Comparison of ENCODE assay signal across 8 cellular contexts in genomic region chrX:153687121-153688039, GRCh38. TPM values are rescaled to one million over a fixed set of nuclear protein-coding genes. Genes with fewer than 3 reads are reported as not detected.
DNase-seq lines count a peak whose midpoint lies in the region; ATAC-seq and TF ChIP-seq lines count a peak whose summit lies in the region.

Gene SLC6A8 (plus strand): TSS chrX:153687926. CDS start chrX:153688575, 649 bp downstream.

- DNase-seq in Daoy (ENCODE audit: low read depth) (peak; percentile 72), LNCaP clone FGC (ENCODE audit: low read depth) (no peak), T-helper 1 cell (peak; percentile 19 to 28 (median 23)), kidney tubule cell (ENCODE audit: low spot score) (peak; percentile 72), foreskin melanocyte (no peak)
- DNase-seq in central memory CD8-positive, alpha-beta T cell (ENCODE audit: low spot score in 2 of 2), result no peak
- peak; percentile 19 for DNase-seq in stimulated activated CD4-positive, alpha-beta T cell treated with anti-CD3 and anti-CD28 coated beads, Interleukin-2, amount 100 ng/mL, for 4 hours (ENCODE audit: low read depth)

- H3K27ac Mint-ChIP-seq in central memory CD8-positive, alpha-beta T cell (ENCODE audit: low read depth), result no peak within 1 kb of the TSS

- H3K4me3 Mint-ChIP-seq in central memory CD8-positive, alpha-beta T cell, result peak within 1 kb of the TSS; percentile 72

- no peaks in the 10 kb centered on the region for H3K4me1 Mint-ChIP-seq in central memory CD8-positive, alpha-beta T cell

- H3K36me3 Mint-ChIP-seq in central memory CD8-positive, alpha-beta T cell (ENCODE audit: insufficient read depth), result peaks cover 4% of the 10 kb centered on the region

- H3K4me3 ChIP-seq in LNCaP clone FGC (ENCODE audit: low read depth, low read length), result peak within 1 kb of the TSS; percentile 46

- no peaks in the 10 kb centered on the region for H3K9me3 Mint-ChIP-seq in central memory CD8-positive, alpha-beta T cell

- no peaks in the 10 kb centered on the region for H3K27me3 Mint-ChIP-seq in central memory CD8-positive, alpha-beta T cell

- peak; percentile 37; the same call in 1 of the 2 replicates for TF ChIP-seq CTCF in LNCaP clone FGC (IDR thresholded peaks at IDR 0.05; ENCODE audit: control insufficient read depth, extremely low read depth, insufficient read depth)

- no peak for ATAC-seq in central memory CD8-positive, alpha-beta T cell (replicated peaks; ENCODE audit: extremely low read depth, poor library complexity, severe bottlenecking)
- no peak for ATAC-seq in GM21360 (IDR thresholded peaks at IDR 0.05; ENCODE audit: unreplicated experiment)

RNA-seq across cellular contexts. Expression of gene SLC6A8, which starts in this region (rescaled TPM):
- total RNA-seq in Daoy (2014; rRNA removed; shearing (Covaris generic)), result 6.3 and 7.5 TPM in 2 replicates

Comparison
In these comparisons a context has a peak if more than half of its experiments do, and no peak if none do; other contexts are left out.
1. DNase-seq: peak in Daoy (single experiment), T-helper 1 cell (5 of 5), kidney tubule cell (single experiment) and stimulated activated CD4-positive, alpha-beta T cell treated with anti-CD3 and anti-CD28 coated beads, Interleukin-2, amount 100 ng/mL, for 4 hours (single experiment); none in LNCaP clone FGC (single experiment), central memory CD8-positive, alpha-beta T cell (0 of 2) and foreskin melanocyte (single experiment).